In the genomic region with DNA sequence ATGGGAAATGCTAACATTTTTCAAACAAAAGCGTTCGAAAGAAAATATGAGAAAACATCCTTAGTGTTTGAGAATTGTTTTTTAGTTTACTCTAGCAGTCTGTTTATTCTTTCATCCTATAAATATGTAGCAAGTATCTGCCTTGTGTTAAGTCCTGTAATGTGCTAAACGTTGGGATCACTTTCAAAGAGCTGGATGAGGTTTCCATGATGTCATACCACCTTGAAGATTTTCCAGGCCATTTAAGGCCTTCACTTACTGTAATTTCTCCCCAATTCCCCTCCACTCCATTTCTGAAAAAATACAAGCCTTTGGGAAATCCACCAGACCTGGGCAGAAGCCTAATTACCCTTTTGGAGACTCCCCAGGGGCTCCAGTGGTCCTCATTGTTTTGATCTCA, we compare ENCODE assay signal across 14 cellular contexts. TPM values are rescaled to one million over a fixed set of nuclear protein-coding genes. Genes with fewer than 3 reads are reported as not detected.
A peak's percentile ranks its signal among the peaks of the same experiment; 100 is the strongest.
DNase-seq lines count a peak whose midpoint lies in the region; ATAC-seq, FAIRE-seq and TF ChIP-seq lines count a peak whose summit lies in the region.
"Had no signal": no experiment of that assay in that cellular context is flagged by ENCODE, and none has a peak within 500 bp of the region (broad histone marks: within the 10 kb centered on the region; RNA-seq: fewer than 3 reads in every experiment).

No MANE protein-coding gene starts in this region.

- no peaks in the 10 kb centered on the region for H3K9me3 Mint-ChIP-seq in activated naive CD8-positive, alpha-beta T cell (ENCODE audit: low read depth)
- H3K9me3 Mint-ChIP-seq in activated naive CD8-positive, alpha-beta T cell treated with anti-CD3 and anti-CD28 coated beads, Interleukin-2, amount 50 U/mL, for 24 hours, result peaks cover 3% of the 10 kb centered on the region
- peaks cover 3% of the 10 kb centered on the region for H3K9me3 Mint-ChIP-seq in activated T-helper 17 cell treated with anti-CD3 and anti-CD28 coated beads, Interleukin-2, amount 50 U/mL, for 72 hours

- no peaks in the 10 kb centered on the region for H3K36me3 Mint-ChIP-seq in activated naive CD8-positive, alpha-beta T cell
- no peaks in the 10 kb centered on the region for H3K36me3 Mint-ChIP-seq in activated naive CD8-positive, alpha-beta T cell treated with anti-CD3 and anti-CD28 coated beads, Interleukin-2, amount 50 U/mL, for 24 hours (ENCODE audit: low read depth)
- H3K36me3 Mint-ChIP-seq in activated T-helper 17 cell treated with anti-CD3 and anti-CD28 coated beads, Interleukin-2, amount 50 U/mL, for 72 hours (ENCODE audit: low read depth), result no peaks in the 10 kb centered on the region

- ATAC-seq in activated naive CD8-positive, alpha-beta T cell treated with anti-CD3 and anti-CD28 coated beads, Interleukin-2, amount 50 U/mL, for 24 hours, result no peak
- no peak for ATAC-seq in activated T-helper 17 cell treated with anti-CD3 and anti-CD28 coated beads, Interleukin-2, amount 50 U/mL, for 72 hours (replicated peaks)

- no peaks in the 10 kb centered on the region for H3K27me3 ChIP-seq in keratinocyte (ENCODE audit: control insufficient read depth, extremely low read depth, insufficient read depth, low read length)

- H3K79me2 ChIP-seq in keratinocyte (ENCODE audit: control insufficient read depth, insufficient read depth, low read length), result no peaks in the 10 kb centered on the region

- H3K4me3 Mint-ChIP-seq in activated naive CD8-positive, alpha-beta T cell, result no peak overlapping the region
- H3K4me3 Mint-ChIP-seq in activated naive CD8-positive, alpha-beta T cell treated with anti-CD3 and anti-CD28 coated beads, Interleukin-2, amount 50 U/mL, for 24 hours, result no peak overlapping the region
- peak overlapping the region; percentile 65 for H3K4me3 Mint-ChIP-seq in activated T-helper 17 cell treated with anti-CD3 and anti-CD28 coated beads, Interleukin-2, amount 50 U/mL, for 72 hours

- H3K27ac ChIP-seq in keratinocyte (ENCODE audit: control insufficient read depth, insufficient read depth, low read length), result peak overlapping the region; percentile 75
- H3K27ac ChIP-seq: left ventricle myocardium inferior had no signal

- DNase-seq in activated naive CD8-positive, alpha-beta T cell treated with anti-CD3 and anti-CD28 coated beads, Interleukin-2, amount 50 U/mL, for 24 hours, result no peak
- DNase-seq in keratinocyte (ENCODE audit: low read depth, low spot score) (no peak), T1000 (lab: John Stamatoyannopoulos, UW) (no peak), NCI-H1417 treated with DMSO at 0.1 percent for 48 hours (lab: John Stamatoyannopoulos, UW) (no peak), UCSD-AML1 (lab: John Stamatoyannopoulos, UW; ENCODE audit: unreplicated experiment) (no peak), NCI-H748 treated with DMSO at 0.1 percent for 48 hours (lab: John Stamatoyannopoulos, UW) (no peak)
- DNase-seq: amygdala, DMS153, left ventricle myocardium inferior, NCI-H1105, NCI-H446, small intestine had no signal

- H3K9me1 ChIP-seq in keratinocyte (ENCODE audit: control insufficient read depth, extremely low read depth, insufficient read depth, low read length), result no peaks in the 10 kb centered on the region

- peaks cover 23% of the 10 kb centered on the region for H3K4me1 Mint-ChIP-seq in activated naive CD8-positive, alpha-beta T cell (ENCODE audit: low read depth)
- H3K4me1 Mint-ChIP-seq in activated naive CD8-positive, alpha-beta T cell treated with anti-CD3 and anti-CD28 coated beads, Interleukin-2, amount 50 U/mL, for 24 hours, result peaks cover 28% of the 10 kb centered on the region
- peaks cover 22% of the 10 kb centered on the region for H3K4me1 Mint-ChIP-seq in activated T-helper 17 cell treated with anti-CD3 and anti-CD28 coated beads, Interleukin-2, amount 50 U/mL, for 72 hours

- FAIRE-seq in keratinocyte (lab: Jason Lieb, UNC), result no peak
- FAIRE-seq: small intestine had no signal

- no peaks in the 10 kb centered on the region for H3K9me3 ChIP-seq in keratinocyte (ENCODE audit: control insufficient read depth, low read depth, low read length)

- no peak overlapping the region for H3K9ac ChIP-seq in keratinocyte (ENCODE audit: control insufficient read depth, extremely low read depth, insufficient read depth, low read length)

- TF ChIP-seq CTCF in keratinocyte (optimal IDR thresholded peaks at IDR 0.05 in 1 of 3, IDR thresholded peaks at IDR 0.05 in 1 of 3, conservative IDR thresholded peaks at IDR 0.05 in 1 of 3; ENCODE audit: extremely low read depth in 1 of 3, insufficient read depth in 2 of 3, low read length in 3 of 3), result no peak

- H3K4me2 ChIP-seq in keratinocyte (ENCODE audit: control insufficient read depth, extremely low read depth, insufficient read depth, low read depth, low read length), result no peak overlapping the region

- H3K27me3 Mint-ChIP-seq in activated naive CD8-positive, alpha-beta T cell, result no peaks in the 10 kb centered on the region
- H3K27me3 Mint-ChIP-seq in activated naive CD8-positive, alpha-beta T cell treated with anti-CD3 and anti-CD28 coated beads, Interleukin-2, amount 50 U/mL, for 24 hours, result no peaks in the 10 kb centered on the region
- no peaks in the 10 kb centered on the region for H3K27me3 Mint-ChIP-seq in activated T-helper 17 cell treated with anti-CD3 and anti-CD28 coated beads, Interleukin-2, amount 50 U/mL, for 72 hours

- no peaks in the 10 kb centered on the region for H4K20me1 ChIP-seq in keratinocyte (ENCODE audit: control insufficient read depth, extremely low read depth, insufficient read depth, low read length)

- dilution Hi-C loops in keratinocyte (cut with MboI; ENCODE audit: extremely low pct_ligation_motif_present, low sequenced_read_pairs), result no loop called here

- peaks cover 22% of the 10 kb centered on the region for H3K4me1 ChIP-seq in keratinocyte (ENCODE audit: control insufficient read depth, extremely low read depth, insufficient read depth, low read length)

- no peaks in the 10 kb centered on the region for H3K36me3 ChIP-seq in keratinocyte (ENCODE audit: control insufficient read depth in 2 of 2, extremely low read depth in 1 of 2, insufficient read depth in 2 of 2, low read length in 2 of 2)
- H3K36me3 ChIP-seq: left ventricle myocardium inferior had no signal

- H2AFZ ChIP-seq in keratinocyte (ENCODE audit: control insufficient read depth, low read length), result no peak overlapping the region

- no peak overlapping the region for H3K4me3 ChIP-seq in keratinocyte (ENCODE audit: control insufficient read depth in 2 of 3, extremely low read depth in 1 of 3, insufficient read depth in 2 of 3, low read depth in 1 of 3, low read length in 3 of 3)
- H3K4me3 ChIP-seq: left ventricle myocardium inferior had no signal

- peak overlapping the region; percentile 91 for H3K27ac Mint-ChIP-seq in activated naive CD8-positive, alpha-beta T cell
- H3K27ac Mint-ChIP-seq in activated naive CD8-positive, alpha-beta T cell treated with anti-CD3 and anti-CD28 coated beads, Interleukin-2, amount 50 U/mL, for 24 hours, result no peak overlapping the region
- peak overlapping the region; percentile 94 for H3K27ac Mint-ChIP-seq in activated T-helper 17 cell treated with anti-CD3 and anti-CD28 coated beads, Interleukin-2, amount 50 U/mL, for 72 hours

RNA-seq across cellular contexts. Expression of a gene that starts 24.2 kb away (rescaled TPM):
- total RNA-seq in activated T-helper 17 cell treated with anti-CD3 and anti-CD28 coated beads, Interleukin-2, amount 50 U/mL, for 72 hours, result 10 to 100 TPM; 14.0 to 18.0 TPM
- 11.7 to 16.7 TPM (median 13.7 TPM) in 3 replicates for polyA plus RNA-seq in keratinocyte
- 16.5 TPM for polyA plus RNA-seq in keratinocyte (2011; ENCODE audit: low read depth)
- 10.2 and 18.4 TPM in 2 replicates for polyA plus RNA-seq in keratinocyte (2011; cell fraction: cytosol; rRNA removed)
- polyA plus RNA-seq in keratinocyte (2011; cell fraction: nucleus; rRNA removed), result 10.2 and 12.7 TPM in 2 replicates
- 9.2 and 11.3 TPM in 2 replicates for polyA plus RNA-seq in keratinocyte (2012; ENCODE audit: low replicate concordance)
- polyA minus RNA-seq in keratinocyte, result 1.7 to 11.8 TPM (median 7.5 TPM) in 3 replicates
- polyA minus RNA-seq in keratinocyte (2011; cell fraction: cytosol; rRNA and poly(A)+ RNA removed), result 13.6 TPM
- 5.4 and 8.7 TPM in 2 replicates for polyA minus RNA-seq in keratinocyte (2011; cell fraction: nucleus; rRNA and poly(A)+ RNA removed)
